Comparison of ENCODE assay signal across 19 cellular contexts in the genomic region with DNA sequence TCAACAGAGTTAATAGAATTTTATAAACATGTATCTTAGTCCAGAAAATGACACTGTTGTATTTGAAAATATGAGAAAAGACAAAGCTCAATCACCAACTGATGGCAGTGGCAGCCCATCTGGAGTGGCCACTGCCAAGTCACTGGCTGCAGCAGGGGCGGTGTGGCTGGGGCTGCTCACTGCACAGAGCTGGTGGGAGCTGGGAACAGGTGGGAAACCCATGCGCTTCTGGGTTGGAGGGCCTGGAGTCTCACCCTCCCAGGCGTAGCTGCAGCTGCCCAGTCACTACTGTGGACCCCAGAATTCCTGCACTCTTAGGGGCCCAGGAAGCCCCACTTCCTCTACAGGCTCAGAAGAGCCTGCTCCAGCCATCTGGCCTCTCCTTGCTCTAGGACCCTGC.
DNase-seq lines count a peak whose midpoint lies in the region; ATAC-seq, FAIRE-seq and TF ChIP-seq lines count a peak whose summit lies in the region.
"Had no signal": no experiment of that assay in that cellular context is flagged by ENCODE, and none has a peak within 500 bp of the region (broad histone marks: within the 10 kb centered on the region; RNA-seq: fewer than 3 reads in every experiment).

No MANE protein-coding gene starts in this region.

- H3K23ac ChIP-seq in H1 (ENCODE audit: insufficient read length), result no peak overlapping the region

- no peak overlapping the region for H3K18ac ChIP-seq in H1 (ENCODE audit: extremely low read depth, low read length)

- TF ChIP-seq RAD21 in H1 (IDR thresholded peaks at IDR 0.05 in 1 of 2, conservative IDR thresholded peaks at IDR 0.05 in 1 of 2; ENCODE audit: low read depth in 2 of 2, low read length in 2 of 2), result no peak

- TF ChIP-seq POLR2A in H1 (IDR thresholded peaks at IDR 0.05; ENCODE audit: control extremely low read depth in 1 of 2, low read depth in 2 of 2, low read length in 2 of 2), result no peak
- no peak for TF ChIP-seq POLR2A in spleen (IDR thresholded peaks at IDR 0.05)
- no peak for TF ChIP-seq POLR2A in gastrocnemius medialis (IDR thresholded peaks at IDR 0.05)

- no peak overlapping the region for H2AFZ ChIP-seq in H1 (ENCODE audit: low read length)
- H2AFZ ChIP-seq: GM23248 had no signal

- no peak overlapping the region for H3K9ac ChIP-seq in H1 (replicated peaks in 1 of 4; ENCODE audit: extremely low read depth in 1 of 4, low read depth in 3 of 4, low read length in 3 of 4)
- H3K9ac ChIP-seq: GM23248 had no signal

- no peak overlapping the region for H2AK5ac ChIP-seq in H1 (ENCODE audit: low read depth, low read length)

- no peak overlapping the region for H2BK20ac ChIP-seq in H1 (ENCODE audit: low read length)

- no peak overlapping the region for H3K56ac ChIP-seq in H1 (replicated peaks; ENCODE audit: insufficient read length, low read depth, low read length)

- no peaks in the 10 kb centered on the region for H3K9me3 ChIP-seq in H1 (ENCODE audit: insufficient read depth in 2 of 2, low read depth in 1 of 2, low read length in 1 of 2)
- no peaks in the 10 kb centered on the region for H3K9me3 ChIP-seq in lower lobe of right lung
- H3K9me3 ChIP-seq in spleen, result peaks cover 0 to 14% (median 7%) of the 10 kb centered on the region in 8 donors
- H3K9me3 ChIP-seq in gastrocnemius medialis, result no peaks in the 10 kb centered on the region
- H3K9me3 ChIP-seq in small intestine (ENCODE audit: control insufficient read depth, low read depth), result no peaks in the 10 kb centered on the region
- H3K9me3 ChIP-seq: Caco-2 had no signal

- H2BK120ac ChIP-seq in H1 (replicated peaks; ENCODE audit: low read depth, low read length), result no peak overlapping the region

- no peaks in the 10 kb centered on the region for H3K23me2 ChIP-seq in H1 (ENCODE audit: low read depth, low read length)

- no peak overlapping the region for H3K4me2 ChIP-seq in H1 (ENCODE audit: insufficient read depth in 1 of 2, low read depth in 2 of 2, low read length in 2 of 2)

- DNase-seq in H1 (ENCODE audit: low read depth in 1 of 2, low spot score in 2 of 2), result no peak
- DNase-seq in lower lobe of right lung, result peak; percentile 28
- DNase-seq in spleen, result peak; percentile 68
- no peak for DNase-seq in NCI-H2171 treated with DMSO at 0.1 percent for 48 hours (lab: John Stamatoyannopoulos, UW)
- no peak for DNase-seq in gastrocnemius medialis
- no peak for DNase-seq in small intestine
- DNase-seq: C1 segment of cervical spinal cord; Caco-2; CD4-positive, CD25-positive, alpha-beta regulatory T cell; CD8-positive, alpha-beta T cell; DMS153; EL; GDM1; GM23248; H9 had no signal

- 63% methylated on average over 3 of the region's 3 CpGs; no CpG with 5 or more reads in 1 of the 2 experiments for WGBS in H1 (ENCODE audit: extremely low coverage in 1 of 2, insufficient coverage in 1 of 2, insufficient read length in 1 of 2, insufficient replicate concordance in 2 of 2, low coverage in 1 of 2, low lambda C conversion rate in 2 of 2, missing lambda C conversion rate in 1 of 2), 2 experiments
- WGBS in spleen, 5 donors, result 70 to 89% (median 78%) methylated on average over 3 of the region's 3 CpGs
- WGBS in small intestine, 3 donors, result 74 to 89% (median 84%) methylated on average over 3 of the region's 3 CpGs

- no peak for TF ChIP-seq CTCF in H1 (IDR thresholded peaks at IDR 0.05; ENCODE audit: control extremely low read depth in 1 of 3, insufficient read depth in 1 of 3, low read depth in 1 of 3, low read length in 3 of 3)
- TF ChIP-seq CTCF in lower lobe of right lung (IDR thresholded peaks at IDR 0.05), result no peak
- TF ChIP-seq CTCF in spleen (IDR thresholded peaks at IDR 0.05 in 8 of 11, conservative IDR thresholded peaks at IDR 0.05 in 3 of 11), result no peak
- TF ChIP-seq CTCF in gastrocnemius medialis (IDR thresholded peaks at IDR 0.05 in 4 of 5, conservative IDR thresholded peaks at IDR 0.05 in 1 of 5), result no peak

- H2BK15ac ChIP-seq in H1 (ENCODE audit: low read length), result no peak overlapping the region

- H3K4me1 ChIP-seq in H1 (replicated peaks in 1 of 4; ENCODE audit: control insufficient read depth in 3 of 4, insufficient read depth in 4 of 4, low read length in 3 of 4), result no peaks in the 10 kb centered on the region
- H3K4me1 ChIP-seq in lower lobe of right lung, result no peaks in the 10 kb centered on the region
- H3K4me1 ChIP-seq in spleen, result no peaks in the 10 kb centered on the region
- H3K4me1 ChIP-seq in gastrocnemius medialis, result no peaks in the 10 kb centered on the region
- H3K4me1 ChIP-seq in small intestine (ENCODE audit: control insufficient read depth in 2 of 2, insufficient read depth in 1 of 2, low read depth in 1 of 2, low read length in 1 of 2), result no peaks in the 10 kb centered on the region
- H3K4me1 ChIP-seq: Caco-2 had no signal

- FAIRE-seq in H1 (lab: Jason Lieb, UNC) (no peak), small intestine (lab: Jason Lieb, UNC) (no peak)
- FAIRE-seq: GM12891, GM18507 had no signal

- H2BK12ac ChIP-seq in H1 (ENCODE audit: low read depth, low read length), result no peak overlapping the region

- H4K20me1 ChIP-seq in H1 (replicated peaks in 1 of 2; ENCODE audit: control insufficient read depth in 1 of 2, insufficient read depth in 2 of 2, low read length in 2 of 2), result no peaks in the 10 kb centered on the region

- ATAC-seq in lower lobe of right lung (no peak), GM21723 (IDR thresholded peaks at IDR 0.05; ENCODE audit: unreplicated experiment) (no peak), gastrocnemius medialis (no peak)
- ATAC-seq: CD8-positive, alpha-beta T cell; HCT116 had no signal

- CTCF ChIA-PET in H1 (lab: Charles Lee; ENCODE audit: partially characterized antibody), result no interaction called here

- H3K27me3 ChIP-seq in H1 (replicated peaks in 1 of 4; ENCODE audit: control insufficient read depth in 3 of 4, extremely low read depth in 1 of 4, insufficient read depth in 3 of 4, low read length in 3 of 4) (no peaks in the 10 kb centered on the region), lower lobe of right lung (ENCODE audit: low read depth) (no peaks in the 10 kb centered on the region), spleen (replicated peaks in 1 of 7) (no peaks in the 10 kb centered on the region), gastrocnemius medialis (no peaks in the 10 kb centered on the region), small intestine (ENCODE audit: control insufficient read depth in 2 of 2, insufficient read depth in 2 of 2, low read length in 2 of 2) (no peaks in the 10 kb centered on the region)

- POLR2A ChIA-PET in H1 (lab: Charles Lee; ENCODE audit: partially characterized antibody), result no interaction called here

- no peak overlapping the region for H3K14ac ChIP-seq in H1 (ENCODE audit: insufficient read length)

- no peak overlapping the region for H4K91ac ChIP-seq in H1 (replicated peaks; ENCODE audit: insufficient read length, low read length)

- H3K27ac ChIP-seq in H1 (ENCODE audit: low read depth, low read length) (no peak overlapping the region), lower lobe of right lung (no peak overlapping the region), spleen (no peak overlapping the region), gastrocnemius medialis (no peak overlapping the region), small intestine (ENCODE audit: low read depth in 1 of 2, low read length in 1 of 2) (no peak overlapping the region)
- H3K27ac ChIP-seq: GM23248 had no signal

- no peak overlapping the region for H2BK5ac ChIP-seq in H1 (ENCODE audit: low read depth, low read length)

- H3K4ac ChIP-seq in H1 (replicated peaks; ENCODE audit: insufficient read length, low read depth, low read length), result no peak overlapping the region

- intact Hi-C loops in lower lobe of right lung (cut with DNase I), result no loop called here
- intact Hi-C loops in spleen (cut with DNase I; ENCODE audit: low total_unique reads), result no loop called here
- intact Hi-C loops in gastrocnemius medialis (cut with DNase I; ENCODE audit: low total_unique reads), result no loop called here

- H4K5ac ChIP-seq in H1 (ENCODE audit: insufficient read length, low read depth, low read length), result no peak overlapping the region

- no peak for TF ChIP-seq EP300 in H1 (IDR thresholded peaks at IDR 0.05; ENCODE audit: borderline replicate concordance in 1 of 2, low read depth in 2 of 2, low read length in 2 of 2)

- in situ Hi-C loops in gastrocnemius medialis (cut with MboI; ENCODE audit: low sequenced_read_pairs in 4 of 4), result no loop called here

- H3K36me3 ChIP-seq in H1 (ENCODE audit: control insufficient read depth in 2 of 4, insufficient read depth in 4 of 4, low read length in 3 of 4), result no peaks in the 10 kb centered on the region
- H3K36me3 ChIP-seq in lower lobe of right lung, result no peaks in the 10 kb centered on the region
- no peaks in the 10 kb centered on the region for H3K36me3 ChIP-seq in spleen
- H3K36me3 ChIP-seq in gastrocnemius medialis, result no peaks in the 10 kb centered on the region
- no peaks in the 10 kb centered on the region for H3K36me3 ChIP-seq in small intestine (ENCODE audit: control insufficient read depth in 2 of 2, insufficient read depth in 2 of 2, low read length in 2 of 2)

- H3K4me3 ChIP-seq in H1 (ENCODE audit: extremely low read depth in 1 of 4, insufficient read depth in 2 of 4, low read depth in 3 of 4, low read length in 4 of 4), result no peak overlapping the region
- H3K4me3 ChIP-seq in lower lobe of right lung, result no peak overlapping the region
- H3K4me3 ChIP-seq in spleen, result no peak overlapping the region
- H3K4me3 ChIP-seq in gastrocnemius medialis, result no peak overlapping the region
- H3K4me3 ChIP-seq in small intestine (ENCODE audit: low read depth in 1 of 2, low read length in 2 of 2), result no peak overlapping the region
- H3K4me3 ChIP-seq: GM23248 had no signal

- peak overlapping the region; percentile 28; the same call in 1 of the 2 replicates for H4K8ac ChIP-seq in H1 (ENCODE audit: extremely low read depth, insufficient read depth, low read length)

- no peaks in the 10 kb centered on the region for H3K79me1 ChIP-seq in H1 (ENCODE audit: low read depth, low read length)

- H3K79me2 ChIP-seq in H1 (ENCODE audit: control insufficient read depth in 1 of 2, insufficient read depth in 2 of 2, low read length in 2 of 2), result no peaks in the 10 kb centered on the region

TF ChIP-seq in H1, 55 proteins besides CTCF, POLR2A, EP300 and RAD21 (continues in another document):
- TF ChIP-seq EZH2 (IDR thresholded peaks at IDR 0.05; ENCODE audit: low read depth, low read length, severe bottlenecking) (no peak), RNF2 (IDR thresholded peaks at IDR 0.05; ENCODE audit: borderline replicate concordance, low read depth, low read length, missing control alignments, poor library complexity, severe bottlenecking) (no peak), SIX5 (IDR thresholded peaks at IDR 0.05; ENCODE audit: low read depth, low read length) (no peak), CHD2 (IDR thresholded peaks at IDR 0.05; ENCODE audit: low read length) (no peak)
- TF ChIP-seq, protein P1, sequence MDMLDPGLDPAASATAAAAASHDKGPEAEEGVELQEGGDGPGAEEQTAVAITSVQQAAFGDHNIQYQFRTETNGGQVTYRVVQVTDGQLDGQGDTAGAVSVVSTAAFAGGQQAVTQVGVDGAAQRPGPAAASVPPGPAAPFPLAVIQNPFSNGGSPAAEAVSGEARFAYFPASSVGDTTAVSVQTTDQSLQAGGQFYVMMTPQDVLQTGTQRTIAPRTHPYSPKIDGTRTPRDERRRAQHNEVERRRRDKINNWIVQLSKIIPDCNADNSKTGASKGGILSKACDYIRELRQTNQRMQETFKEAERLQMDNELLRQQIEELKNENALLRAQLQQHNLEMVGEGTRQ (IDR thresholded peaks at IDR 0.05; ENCODE audit: low read length), result no peak

Comparison
In these comparisons a context has a peak if more than half of its experiments do, and no peak if none do; other contexts are left out.
1. DNase-seq: peak in lower lobe of right lung (single experiment) and spleen (single experiment); none in H1 (0 of 2), NCI-H2171 treated with DMSO at 0.1 percent for 48 hours (single experiment), gastrocnemius medialis (0 of 2) and small intestine (single experiment).